ENCODE assay signal across 18 cellular contexts in the genomic region with DNA sequence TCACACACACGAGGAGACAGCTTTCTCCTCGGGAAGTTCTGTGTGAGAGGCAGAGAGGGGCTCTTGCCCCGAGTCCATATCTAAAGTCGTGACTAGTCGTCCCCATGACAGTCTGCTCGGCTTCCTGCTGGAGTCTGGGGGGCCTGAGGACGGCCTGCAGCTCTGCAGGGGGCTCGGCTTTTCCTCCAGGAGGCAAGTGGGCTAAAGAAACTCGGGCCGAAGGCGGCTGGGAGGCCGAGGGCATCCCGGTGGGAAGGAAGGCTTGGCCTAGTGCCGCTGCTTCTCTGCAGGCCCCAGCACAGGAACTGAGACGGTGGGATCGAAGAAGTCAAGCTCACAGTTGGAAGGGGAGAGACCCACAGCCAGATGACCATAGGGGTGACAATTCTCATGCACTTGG.
"Had no signal": no experiment of that assay in that cellular context is flagged by ENCODE, and none has a peak within 500 bp of the region (broad histone marks: within the 10 kb centered on the region; RNA-seq: fewer than 3 reads in every experiment).

No MANE protein-coding gene starts in this region.

- H3K27ac ChIP-seq: brain microvascular endothelial cell, hepatocyte, SK-N-MC had no signal

- H3K27ac Mint-ChIP-seq: activated CD4-positive, alpha-beta T cell treated with anti-CD3 and anti-CD28 coated beads, Interleukin-2, amount 10 ng/mL, durations not matched to agents 7 days and 5 days; activated naive CD4-positive, alpha-beta T cell treated with anti-CD3 and anti-CD28 coated beads, Interleukin-2, amount 10 ng/mL, durations not matched to agents 7 days and 5 days; activated T-helper 2 cell treated with anti-CD3 and anti-CD28 coated beads, Interferon-gamma antibody, Interleukin-2, Interleukin-4, amounts not matched to agents 10 μg/mL and 5 μg/mL and 100 μg/mL, durations not matched to agents 14 hours and 24 hours and 36 hours; stimulated activated effector memory CD8-positive, alpha-beta T cell treated with anti-CD3 and anti-CD28 coated beads, Interleukin-12 subunit alpha, Interleukin-12 subunit beta, amount 100 ng/mL, for 72 hours; T-cell had no signal

- FAIRE-seq: small intestine had no signal

- H3K9me3 ChIP-seq: mucosa of descending colon had no signal

- ATAC-seq: mucosa of descending colon; naive thymus-derived CD8-positive, alpha-beta T cell; stimulated activated effector memory CD8-positive, alpha-beta T cell treated with anti-CD3 and anti-CD28 coated beads, Interleukin-12 subunit alpha, Interleukin-12 subunit beta, amount 100 ng/mL, for 72 hours; T-cell had no signal

- H3K36me3 ChIP-seq: brain microvascular endothelial cell had no signal

- DNase-seq: activated CD4-positive, alpha-beta T cell treated with anti-CD3 and anti-CD28 coated beads, Interleukin-2, amount 10 ng/mL, durations not matched to agents 7 days and 5 days; activated CD8-positive, alpha-beta memory T cell treated with anti-CD3 and anti-CD28 coated beads for 24 hours; activated naive CD4-positive, alpha-beta T cell treated with anti-CD3 and anti-CD28 coated beads, Interleukin-2, amount 10 ng/mL, durations not matched to agents 7 days and 5 days; amygdala; brain microvascular endothelial cell; cerebellar nuclear complex; dermis blood vessel endothelial cell; naive thymus-derived CD8-positive, alpha-beta T cell; small intestine; T-cell; T1000; trophoblast cell had no signal

- H3K79me2 ChIP-seq: hepatocyte had no signal

- H3K27me3 Mint-ChIP-seq: activated CD4-positive, alpha-beta T cell treated with anti-CD3 and anti-CD28 coated beads, Interleukin-2, amount 10 ng/mL, durations not matched to agents 7 days and 5 days; activated naive CD4-positive, alpha-beta T cell treated with anti-CD3 and anti-CD28 coated beads, Interleukin-2, amount 10 ng/mL, durations not matched to agents 7 days and 5 days; naive thymus-derived CD8-positive, alpha-beta T cell had no signal

- H3K4me3 ChIP-seq: hepatocyte, lung, mucosa of descending colon, SK-N-MC had no signal

- H3K27me3 ChIP-seq: brain microvascular endothelial cell, hepatocyte had no signal

- H3K4me3 Mint-ChIP-seq: activated CD4-positive, alpha-beta T cell treated with anti-CD3 and anti-CD28 coated beads, Interleukin-2, amount 10 ng/mL, durations not matched to agents 7 days and 5 days; activated naive CD4-positive, alpha-beta T cell treated with anti-CD3 and anti-CD28 coated beads, Interleukin-2, amount 10 ng/mL, durations not matched to agents 7 days and 5 days; naive thymus-derived CD8-positive, alpha-beta T cell; stimulated activated effector memory CD8-positive, alpha-beta T cell treated with anti-CD3 and anti-CD28 coated beads, Interleukin-12 subunit alpha, Interleukin-12 subunit beta, amount 100 ng/mL, for 72 hours; T-cell had no signal

- H3K9me3 Mint-ChIP-seq: activated CD4-positive, alpha-beta T cell treated with anti-CD3 and anti-CD28 coated beads, Interleukin-2, amount 10 ng/mL, durations not matched to agents 7 days and 5 days; activated naive CD4-positive, alpha-beta T cell treated with anti-CD3 and anti-CD28 coated beads, Interleukin-2, amount 10 ng/mL, durations not matched to agents 7 days and 5 days; activated T-helper 2 cell treated with anti-CD3 and anti-CD28 coated beads, Interferon-gamma antibody, Interleukin-2, Interleukin-4, amounts not matched to agents 10 μg/mL and 5 μg/mL and 100 μg/mL, durations not matched to agents 14 hours and 24 hours and 36 hours; naive thymus-derived CD8-positive, alpha-beta T cell; stimulated activated effector memory CD8-positive, alpha-beta T cell treated with anti-CD3 and anti-CD28 coated beads, Interleukin-12 subunit alpha, Interleukin-12 subunit beta, amount 100 ng/mL, for 72 hours; T-cell had no signal

- H3K4me2 ChIP-seq: hepatocyte had no signal

- H3K36me3 Mint-ChIP-seq: activated naive CD4-positive, alpha-beta T cell treated with anti-CD3 and anti-CD28 coated beads, Interleukin-2, amount 10 ng/mL, durations not matched to agents 7 days and 5 days; naive thymus-derived CD8-positive, alpha-beta T cell; stimulated activated effector memory CD8-positive, alpha-beta T cell treated with anti-CD3 and anti-CD28 coated beads, Interleukin-12 subunit alpha, Interleukin-12 subunit beta, amount 100 ng/mL, for 72 hours; T-cell had no signal

- H2AFZ ChIP-seq: hepatocyte had no signal

- H3K4me1 Mint-ChIP-seq: activated CD4-positive, alpha-beta T cell treated with anti-CD3 and anti-CD28 coated beads, Interleukin-2, amount 10 ng/mL, durations not matched to agents 7 days and 5 days; activated naive CD4-positive, alpha-beta T cell treated with anti-CD3 and anti-CD28 coated beads, Interleukin-2, amount 10 ng/mL, durations not matched to agents 7 days and 5 days; naive thymus-derived CD8-positive, alpha-beta T cell; stimulated activated effector memory CD8-positive, alpha-beta T cell treated with anti-CD3 and anti-CD28 coated beads, Interleukin-12 subunit alpha, Interleukin-12 subunit beta, amount 100 ng/mL, for 72 hours; T-cell had no signal
